Comparison of ENCODE assay signal across 9 cellular contexts in the genomic region with DNA sequence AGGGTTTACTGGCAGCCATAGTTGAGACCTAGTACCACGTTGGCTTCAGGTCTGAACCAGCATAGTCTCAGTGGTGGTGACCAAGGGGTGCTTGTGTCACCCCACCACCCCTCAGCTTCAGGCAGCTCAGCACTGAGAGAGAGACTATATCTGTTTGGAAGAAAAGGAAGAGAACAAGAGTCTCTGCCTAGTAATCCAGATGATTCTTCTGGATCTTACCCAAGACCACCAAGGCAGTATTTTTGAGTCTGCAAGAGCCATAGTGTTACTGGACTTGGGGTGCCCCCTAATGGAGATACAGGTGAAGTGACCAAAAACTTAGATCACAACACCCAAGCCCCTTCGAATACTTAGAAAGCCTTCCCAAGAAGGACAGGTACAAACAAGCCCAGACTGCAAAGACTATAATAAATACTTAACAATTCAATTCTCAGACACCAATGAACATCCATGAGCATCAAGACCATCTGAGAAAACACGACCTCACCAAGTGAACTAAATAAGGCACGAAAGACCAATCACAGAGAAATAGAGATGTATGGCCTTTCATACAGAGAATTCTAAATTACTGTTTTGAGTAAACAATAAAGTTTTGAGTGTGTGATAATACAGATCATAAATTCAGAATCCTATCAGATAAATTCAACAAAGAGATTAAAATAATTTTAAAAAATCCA.
DNase-seq lines count a peak whose midpoint lies in the region; ATAC-seq and TF ChIP-seq lines count a peak whose summit lies in the region.
"Had no signal": no experiment of that assay in that cellular context is flagged by ENCODE, and none has a peak within 500 bp of the region (broad histone marks: within the 10 kb centered on the region; RNA-seq: fewer than 3 reads in every experiment).

No MANE protein-coding gene starts in this region.

- peaks cover 2% of the 10 kb centered on the region for H3K4me1 Mint-ChIP-seq in progenitor cell of endocrine pancreas (ENCODE audit: low read depth)

- no peaks in the 10 kb centered on the region for H3K27me3 Mint-ChIP-seq in progenitor cell of endocrine pancreas

- POLR2A ChIA-PET in BJ (lab: Charles Lee) = no interaction called here

- DNase-seq in BJ (ENCODE audit: low read depth) = peak; percentile 17
- DNase-seq in NCI-H1105 treated with DMSO at 0.1 percent for 48 hours (lab: John Stamatoyannopoulos, UW) = peak; percentile 54
- DNase-seq in activated CD4-positive, alpha-beta T cell treated with anti-CD3 and anti-CD28 coated beads, Interleukin-2, amount 50 U/mL, for 1 hour = peak; percentile 10
- peak; percentile 52 to 81 for DNase-seq in fibroblast of lung (ENCODE audit: low read depth in 2 of 2)
- no peak for DNase-seq in progenitor cell of endocrine pancreas (ENCODE audit: low spot score, unreplicated experiment)
- no peak for DNase-seq in COLO829 (ENCODE audit: low spot score)

- H4K20me1 ChIP-seq in fibroblast of lung (ENCODE audit: control insufficient read depth, extremely low read depth, insufficient read depth, low read length) = no peaks in the 10 kb centered on the region

- no peaks in the 10 kb centered on the region for H3K79me2 ChIP-seq in fibroblast of lung (ENCODE audit: control insufficient read depth, insufficient read depth, low read length)

- TF ChIP-seq CTCF in BJ (IDR thresholded peaks at IDR 0.05; ENCODE audit: insufficient read depth, low read depth, low read length) = peak; percentile 79
- peak; percentile 79 to 86 for TF ChIP-seq CTCF in fibroblast of lung (conservative IDR thresholded peaks at IDR 0.05 in 1 of 2, IDR thresholded peaks at IDR 0.05 in 1 of 2; ENCODE audit: low read depth in 1 of 2, low read length in 2 of 2)
- TF ChIP-seq CTCF in progenitor cell of endocrine pancreas (IDR thresholded peaks at IDR 0.05; ENCODE audit: unreplicated experiment) = peak; percentile 55

- no peak overlapping the region for H3K4me2 ChIP-seq in fibroblast of lung (ENCODE audit: extremely low read depth, insufficient read depth, low read length)

- no peak overlapping the region for H2AFZ ChIP-seq in fibroblast of lung (ENCODE audit: low read length)

- H3K9ac ChIP-seq in fibroblast of lung (ENCODE audit: insufficient read depth, low read length) = no peak overlapping the region

- ATAC-seq in GM18867 (IDR thresholded peaks at IDR 0.05; ENCODE audit: unreplicated experiment) (peak; percentile 70), GM21423 (IDR thresholded peaks at IDR 0.05; ENCODE audit: unreplicated experiment) (no peak)

- H3K36me3 ChIP-seq in BJ (ENCODE audit: control insufficient read depth, insufficient read depth, low read length) (no peaks in the 10 kb centered on the region), fibroblast of lung (ENCODE audit: control insufficient read depth, insufficient read depth, low read length) (no peaks in the 10 kb centered on the region)

- H3K9me3 ChIP-seq in fibroblast of lung (ENCODE audit: control insufficient read depth, insufficient read depth, low read depth, low read length) = no peaks in the 10 kb centered on the region

- CTCF ChIA-PET in BJ (lab: Yijun Ruan, JAX) = interaction anchor here (0.7 to 3.1 kb wide), 21 partner anchors 9 to 272 kb away, joined by 3 to 36 read pairs (median 3); partner anchors contain the start of genes HELB and TMBIM4

- H3K27me3 ChIP-seq in BJ (ENCODE audit: control insufficient read depth, insufficient read depth, low read length) (no peaks in the 10 kb centered on the region), fibroblast of lung (ENCODE audit: control insufficient read depth, insufficient read depth, low read length) (no peaks in the 10 kb centered on the region)

- H3K4me3 Mint-ChIP-seq in progenitor cell of endocrine pancreas (ENCODE audit: low read depth) = no peak overlapping the region
- H3K4me3 Mint-ChIP-seq: T-helper 1 cell treated with Interleukin-12 subunit alpha and Interleukin-12 subunit beta and Interleukin-4 antibody, amounts not matched to agents 30 μg/mL and 1 μg/mL, for 36 hours had no signal

- H3K9me3 Mint-ChIP-seq in progenitor cell of endocrine pancreas (ENCODE audit: low read depth) = peaks cover 16% of the 10 kb centered on the region
- H3K9me3 Mint-ChIP-seq: T-helper 1 cell treated with Interleukin-12 subunit alpha and Interleukin-12 subunit beta and Interleukin-4 antibody, amounts not matched to agents 30 μg/mL and 1 μg/mL, for 36 hours had no signal

- H3K36me3 Mint-ChIP-seq in progenitor cell of endocrine pancreas (ENCODE audit: insufficient read depth) = peaks cover 9% of the 10 kb centered on the region

- no peak overlapping the region for H3K27ac Mint-ChIP-seq in progenitor cell of endocrine pancreas
- H3K27ac Mint-ChIP-seq: T-helper 1 cell treated with Interleukin-12 subunit alpha and Interleukin-12 subunit beta and Interleukin-4 antibody, amounts not matched to agents 30 μg/mL and 1 μg/mL, for 36 hours had no signal

- H3K27ac ChIP-seq in fibroblast of lung (ENCODE audit: insufficient read depth, low read length) = no peak overlapping the region

- no peaks in the 10 kb centered on the region for H3K4me1 ChIP-seq in fibroblast of lung (ENCODE audit: control insufficient read depth, extremely low read depth, insufficient read depth, low read length)

- no peak overlapping the region for H3K4me3 ChIP-seq in BJ (ENCODE audit: low read depth, low read length)
- no peak overlapping the region for H3K4me3 ChIP-seq in fibroblast of lung (replicated peaks in 1 of 4; ENCODE audit: control extremely low read depth in 1 of 4, insufficient read depth in 1 of 4, low read depth in 3 of 4, low read length in 4 of 4)

Comparison
In these comparisons a context has a peak if more than half of its experiments do, and no peak if none do; other contexts are left out.
1. DNase-seq: peak in BJ (single experiment), NCI-H1105 treated with DMSO at 0.1 percent for 48 hours (single experiment), activated CD4-positive, alpha-beta T cell treated with anti-CD3 and anti-CD28 coated beads, Interleukin-2, amount 50 U/mL, for 1 hour (single experiment) and fibroblast of lung (2 of 2); none in progenitor cell of endocrine pancreas (single experiment) and COLO829 (single experiment).
2. Peak in every context shown above with its lines, with median percentiles within 50 percentile points of each other: CTCF ChIP-seq.